ENCODE assay signal across 8 cellular contexts in genomic region chr12:71415336-71416231, GRCh38.
DNase-seq lines count a peak whose midpoint lies in the region; ATAC-seq and TF ChIP-seq lines count a peak whose summit lies in the region.

No MANE protein-coding gene starts in this region.

- H3K4me1 ChIP-seq in DND-41 (ENCODE audit: insufficient read depth, low read length): no peaks in the 10 kb centered on the region

- TF ChIP-seq CTCF in DND-41 (IDR thresholded peaks at IDR 0.05; ENCODE audit: borderline replicate concordance, extremely low read depth, low read length, poor library complexity, severe bottlenecking): peak; percentile 85

- no peaks in the 10 kb centered on the region for H3K79me2 ChIP-seq in DND-41 (ENCODE audit: insufficient read depth, low read length)

- H4K20me1 ChIP-seq in DND-41 (ENCODE audit: insufficient read depth, low read length): no peaks in the 10 kb centered on the region

- no peak overlapping the region for H3K27ac ChIP-seq in DND-41 (ENCODE audit: low read length)

- H3K36me3 ChIP-seq in DND-41 (ENCODE audit: insufficient read depth, low read length): no peaks in the 10 kb centered on the region

- no peak overlapping the region for H2AFZ ChIP-seq in DND-41 (ENCODE audit: low read depth, low read length)

- ATAC-seq in DND-41 (ENCODE audit: insufficient read depth, low read depth) (peak; percentile 80), GM19328 (IDR thresholded peaks at IDR 0.05; ENCODE audit: unreplicated experiment) (peak; percentile 84), HG03378 (IDR thresholded peaks at IDR 0.05; ENCODE audit: unreplicated experiment) (peak; percentile 92), GM19455 (IDR thresholded peaks at IDR 0.05; ENCODE audit: unreplicated experiment) (no peak)
- ATAC-seq in stimulated activated naive CD8-positive, alpha-beta T cell treated with anti-CD3 and anti-CD28 coated beads, Interleukin-15, Interleukin-2, amounts not matched to agents 100 U/mL and 50 U/mL, for 24 hours: peak; percentile 43

- H3K4me3 ChIP-seq in DND-41 (ENCODE audit: low read depth in 1 of 2, low read length in 2 of 2): no peak overlapping the region

- no peak overlapping the region for H3K4me2 ChIP-seq in DND-41 (ENCODE audit: insufficient read depth, low read length)

- peaks cover 5% of the 10 kb centered on the region for H3K9me3 ChIP-seq in DND-41 (ENCODE audit: insufficient read depth, low read length, severe bottlenecking)

- no peaks in the 10 kb centered on the region for H3K27me3 ChIP-seq in DND-41 (ENCODE audit: insufficient read depth, low read length, poor library complexity)

- no peak overlapping the region for H3K9ac ChIP-seq in DND-41 (ENCODE audit: low read depth, low read length)

- DNase-seq in DND-41 (peak; percentile 27), NCI-H345 (lab: John Stamatoyannopoulos, UW) (peak; percentile 70), amniotic epithelial cell (ENCODE audit: low read depth) (peak; percentile 52), hepatic stellate cell (ENCODE audit: low spot score) (peak; percentile 53)
- no peak for DNase-seq in stimulated activated naive CD8-positive, alpha-beta T cell treated with anti-CD3 and anti-CD28 coated beads, Interleukin-15, Interleukin-2, amounts not matched to agents 100 U/mL and 50 U/mL, for 24 hours
